In the genomic region with DNA sequence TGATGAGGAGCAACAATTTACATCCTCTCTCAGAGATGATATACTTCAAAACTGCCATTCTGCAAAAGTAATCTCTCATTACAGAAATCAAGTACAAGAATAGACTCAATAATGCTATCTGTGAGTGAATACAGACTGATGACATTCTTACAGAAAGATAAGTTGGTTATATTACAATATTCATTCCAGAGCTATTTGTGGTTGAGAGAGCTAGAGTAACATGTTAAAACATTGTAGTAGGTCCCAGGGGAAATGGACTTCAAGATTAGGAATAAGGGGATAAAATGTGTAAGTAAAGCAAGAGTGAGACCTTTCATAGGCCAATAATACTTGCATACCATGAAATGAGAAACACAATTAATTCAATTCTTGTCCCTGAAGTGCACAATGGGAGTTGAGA, we compare ENCODE assay signal across 34 cellular contexts. TPM values are rescaled to one million over a fixed set of nuclear protein-coding genes. Genes with fewer than 3 reads are reported as not detected.
DNase-seq lines count a peak whose midpoint lies in the region; ATAC-seq and TF ChIP-seq lines count a peak whose summit lies in the region.
"Had no signal": no experiment of that assay in that cellular context is flagged by ENCODE, and none has a peak within 500 bp of the region (broad histone marks: within the 10 kb centered on the region; RNA-seq: fewer than 3 reads in every experiment).

No MANE protein-coding gene starts in this region.

- TF ChIP-seq CTCF in fibroblast of lung (conservative IDR thresholded peaks at IDR 0.05 in 1 of 2, IDR thresholded peaks at IDR 0.05 in 1 of 2; ENCODE audit: low read depth in 1 of 2, low read length in 2 of 2) = no peak
- no peak for TF ChIP-seq CTCF in coronary artery (IDR thresholded peaks at IDR 0.05)

- H3K4me2 ChIP-seq in fibroblast of lung (ENCODE audit: extremely low read depth, insufficient read depth, low read length) = no peak overlapping the region
- H3K4me2 ChIP-seq: neural progenitor cell had no signal

- no peaks in the 10 kb centered on the region for H3K27me3 ChIP-seq in fibroblast of lung (ENCODE audit: control insufficient read depth, insufficient read depth, low read length)
- H3K27me3 ChIP-seq: neural progenitor cell, sigmoid colon, stomach, transverse colon had no signal

- H4K20me1 ChIP-seq in fibroblast of lung (ENCODE audit: control insufficient read depth, extremely low read depth, insufficient read depth, low read length) = no peaks in the 10 kb centered on the region

- intact Hi-C loops in left colon (cut with DNase I, micrococcal nuclease) = no loop called here

- H3K27ac ChIP-seq in fibroblast of lung (ENCODE audit: insufficient read depth, low read length) = no peak overlapping the region
- H3K27ac ChIP-seq in coronary artery = no peak overlapping the region
- H3K27ac ChIP-seq: neural progenitor cell, sigmoid colon, stomach, transverse colon had no signal

- H3K79me2 ChIP-seq in fibroblast of lung (ENCODE audit: control insufficient read depth, insufficient read depth, low read length) = no peaks in the 10 kb centered on the region

- H2AFZ ChIP-seq in fibroblast of lung (ENCODE audit: low read length) = no peak overlapping the region
- H2AFZ ChIP-seq: neural progenitor cell had no signal

- DNase-seq in GM03348 (ENCODE audit: low spot score) (peak; percentile 47), fibroblast of lung (ENCODE audit: low read depth in 2 of 2) (peak; percentile 21 to 64), skeletal muscle cell (ENCODE audit: low read depth) (peak; percentile 61), coronary artery (ENCODE audit: low spot score) (no peak), left colon (no peak)
- DNase-seq: activated CD4-positive, alpha-beta T cell treated with anti-CD3 and anti-CD28 coated beads for 48 hours; activated CD8-positive, alpha-beta memory T cell treated with anti-CD3 and anti-CD28 coated beads, Interleukin-2, amount 10 ng/mL, durations not matched to agents 7 days and 5 days; activated naive CD4-positive, alpha-beta T cell treated with Interleukin-2 at 50 U/mL for 16 hours; activated T-cell treated with anti-CD3 and anti-CD28 coated beads, Interleukin-2, amount 50 U/mL, for 72 hours; AML-193; aorta; CD4-positive, alpha-beta memory T cell; DMS153; effector CD8-positive, alpha-beta T cell; erythroblast; Karpas-422; kidney; NCI-H187 treated with DMSO at 0.1 percent for 48 hours; NCI-H345; NCI-H774; RPMI8226; sigmoid colon; stimulated activated CD8-positive, alpha-beta memory T cell treated with anti-CD3 and anti-CD28 coated beads, Interleukin-4, amount 100 ng/mL, for 48 hours; stomach; T-helper 2 cell; transverse colon had no signal

- H3K36me3 ChIP-seq in fibroblast of lung (ENCODE audit: control insufficient read depth, insufficient read depth, low read length) = no peaks in the 10 kb centered on the region
- H3K36me3 ChIP-seq: neural progenitor cell, sigmoid colon, stomach, transverse colon had no signal

- H3K4me3 ChIP-seq in fibroblast of lung (replicated peaks in 1 of 4; ENCODE audit: control extremely low read depth in 1 of 4, insufficient read depth in 1 of 4, low read depth in 3 of 4, low read length in 4 of 4) = no peak overlapping the region
- no peak overlapping the region for H3K4me3 ChIP-seq in skeletal muscle cell (ENCODE audit: low read depth, low read length)
- no peak overlapping the region for H3K4me3 ChIP-seq in coronary artery
- H3K4me3 ChIP-seq: lung, neural progenitor cell, sigmoid colon, stomach, transverse colon had no signal

- no peak overlapping the region for H3K9ac ChIP-seq in fibroblast of lung (ENCODE audit: insufficient read depth, low read length)
- H3K9ac ChIP-seq: neural progenitor cell had no signal

- H3K9me3 ChIP-seq in fibroblast of lung (ENCODE audit: control insufficient read depth, insufficient read depth, low read depth, low read length) = no peaks in the 10 kb centered on the region
- H3K9me3 ChIP-seq: sigmoid colon, transverse colon had no signal

- H3K4me1 ChIP-seq in fibroblast of lung (ENCODE audit: control insufficient read depth, extremely low read depth, insufficient read depth, low read length) = no peaks in the 10 kb centered on the region
- H3K4me1 ChIP-seq: neural progenitor cell, sigmoid colon, stomach, transverse colon had no signal

- peak; percentile 70 for ATAC-seq in SK-N-SH treated with all-trans-retinoic acid at 6 μM for 48 hours
- no peak for ATAC-seq in GM19397 (IDR thresholded peaks at IDR 0.05; ENCODE audit: unreplicated experiment)
- ATAC-seq in left colon = no peak
- ATAC-seq: activated CD8-positive, alpha-beta memory T cell treated with anti-CD3 and anti-CD28 coated beads, Interleukin-2, amount 10 ng/mL, durations not matched to agents 7 days and 5 days; activated T-cell treated with anti-CD3 and anti-CD28 coated beads, Interleukin-2, amount 50 U/mL, for 72 hours had no signal

TF ChIP-seq in SK-N-SH treated with all-trans-retinoic acid at 6 μM for 48 hours, 23 proteins besides CTCF, POLR2A, EP300 and RAD21:
- TF ChIP-seq ZFP30 (CRISPR knock-in tag; IDR thresholded peaks at IDR 0.05) (no peak), TOX (CRISPR knock-in tag; IDR thresholded peaks at IDR 0.05; ENCODE audit: borderline replicate concordance) (no peak), ZNF70 (CRISPR knock-in tag; IDR thresholded peaks at IDR 0.05) (no peak), TCF4 (CRISPR knock-in tag; IDR thresholded peaks at IDR 0.05; ENCODE audit: borderline replicate concordance) (no peak), ZC3H10 (CRISPR knock-in tag; IDR thresholded peaks at IDR 0.05) (no peak), CSDC2 (CRISPR knock-in tag; IDR thresholded peaks at IDR 0.05) (no peak)
- TF ChIP-seq, protein P1, sequence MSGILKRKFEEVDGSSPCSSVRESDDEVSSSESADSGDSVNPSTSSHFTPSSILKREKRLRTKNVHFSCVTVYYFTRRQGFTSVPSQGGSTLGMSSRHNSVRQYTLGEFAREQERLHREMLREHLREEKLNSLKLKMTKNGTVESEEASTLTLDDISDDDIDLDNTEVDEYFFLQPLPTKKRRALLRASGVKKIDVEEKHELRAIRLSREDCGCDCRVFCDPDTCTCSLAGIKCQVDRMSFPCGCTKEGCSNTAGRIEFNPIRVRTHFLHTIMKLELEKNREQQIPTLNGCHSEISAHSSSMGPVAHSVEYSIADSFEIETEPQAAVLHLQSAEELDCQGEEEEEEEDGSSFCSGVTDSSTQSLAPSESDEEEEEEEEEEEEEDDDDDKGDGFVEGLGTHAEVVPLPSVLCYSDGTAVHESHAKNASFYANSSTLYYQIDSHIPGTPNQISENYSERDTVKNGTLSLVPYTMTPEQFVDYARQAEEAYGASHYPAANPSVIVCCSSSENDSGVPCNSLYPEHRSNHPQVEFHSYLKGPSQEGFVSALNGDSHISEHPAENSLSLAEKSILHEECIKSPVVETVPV (CRISPR knock-in tag; IDR thresholded peaks at IDR 0.05) = no peak

RNA-seq across cellular contexts. Expression of a gene that starts 1.5 kb away (rescaled TPM):
- not detected in 2 replicates for total RNA-seq in fibroblast of lung
- not detected in 2 replicates for polyA plus RNA-seq in fibroblast of lung
- polyA plus RNA-seq in fibroblast of lung (2012) = not detected in 2 replicates
- not detected in 2 replicates for polyA minus RNA-seq in fibroblast of lung (ENCODE audit: low replicate concordance)
- not detected for total RNA-seq in left colon
- total RNA-seq: activated CD8-positive, alpha-beta memory T cell treated with anti-CD3 and anti-CD28 coated beads, Interleukin-2, amount 10 ng/mL, durations not matched to agents 7 days and 5 days; activated T-cell treated with anti-CD3 and anti-CD28 coated beads, Interleukin-2, amount 50 U/mL, for 72 hours; aorta; CD4-positive, alpha-beta memory T cell; chondrocyte; glomerular endothelial cell; H1; kidney; lung; progenitor cell of endocrine pancreas; sigmoid colon; transverse colon had no signal
- polyA plus RNA-seq: aorta; CD4-positive, alpha-beta memory T cell; H1; lung; sigmoid colon; stomach had no signal

Comparison
In these comparisons a context has a peak if more than half of its experiments do, and no peak if none do; other contexts are left out.
1. DNase-seq: peak in GM03348 (single experiment), fibroblast of lung (2 of 2) and skeletal muscle cell (single experiment); none in coronary artery (single experiment) and left colon (0 of 2).